ENCODE assay signal across 8 cellular contexts in the genomic region with DNA sequence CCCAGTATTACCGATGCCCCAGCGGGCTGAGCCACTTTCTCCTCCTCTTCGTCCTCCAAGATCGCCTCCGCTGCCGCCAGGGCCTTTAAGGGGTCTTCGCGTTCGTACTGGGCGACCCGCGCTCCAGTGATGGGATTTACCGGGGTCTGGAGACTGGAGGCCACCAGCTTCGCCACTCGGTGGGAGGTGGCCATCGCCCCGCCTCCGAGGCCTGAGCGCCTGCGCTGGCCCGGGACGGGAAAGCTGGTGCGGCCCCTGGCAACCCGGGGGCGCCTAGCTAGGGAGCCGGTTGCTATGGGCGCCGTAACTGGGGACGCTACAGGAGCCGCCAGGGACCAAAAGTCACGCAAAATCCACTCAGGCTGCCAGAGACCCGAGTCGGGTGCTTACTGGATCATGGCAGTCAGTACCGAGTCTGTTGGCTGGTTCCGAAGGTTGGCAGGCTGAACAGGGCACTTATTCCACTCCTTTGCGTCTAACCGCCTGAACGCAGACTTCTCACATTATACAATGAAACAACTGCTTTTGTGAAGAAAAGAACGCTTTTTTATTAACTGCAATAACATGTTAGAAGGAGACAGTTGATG. TPM values are rescaled to one million over a fixed set of nuclear protein-coding genes. Genes with fewer than 3 reads are reported as not detected.
DNase-seq lines count a peak whose midpoint lies in the region; ATAC-seq and TF ChIP-seq lines count a peak whose summit lies in the region.

A gene with protein sequence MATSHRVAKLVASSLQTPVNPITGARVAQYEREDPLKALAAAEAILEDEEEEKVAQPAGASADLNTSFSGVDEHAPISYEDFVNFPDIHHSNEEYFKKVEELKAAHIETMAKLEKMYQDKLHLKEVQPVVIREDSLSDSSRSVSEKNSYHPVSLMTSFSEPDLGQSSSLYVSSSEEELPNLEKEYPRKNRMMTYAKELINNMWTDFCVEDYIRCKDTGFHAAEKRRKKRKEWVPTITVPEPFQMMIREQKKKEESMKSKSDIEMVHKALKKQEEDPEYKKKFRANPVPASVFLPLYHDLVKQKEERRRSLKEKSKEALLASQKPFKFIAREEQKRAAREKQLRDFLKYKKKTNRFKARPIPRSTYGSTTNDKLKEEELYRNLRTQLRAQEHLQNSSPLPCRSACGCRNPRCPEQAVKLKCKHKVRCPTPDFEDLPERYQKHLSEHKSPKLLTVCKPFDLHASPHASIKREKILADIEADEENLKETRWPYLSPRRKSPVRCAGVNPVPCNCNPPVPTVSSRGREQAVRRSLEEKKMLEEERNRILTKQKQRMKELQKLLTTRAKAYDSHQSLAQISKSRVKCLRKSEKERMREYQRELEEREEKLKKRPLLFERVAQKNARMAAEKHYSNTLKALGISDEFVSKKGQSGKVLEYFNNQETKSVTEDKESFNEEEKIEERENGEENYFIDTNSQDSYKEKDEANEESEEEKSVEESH (minus strand): TSS at position 213 of the 587 bp plus-strand sequence. CDS start 19 bp downstream, at position 194.

- H3K27ac ChIP-seq in left ventricle myocardium inferior (replicated peaks) (peak within 1 kb of the TSS; percentile 91), prostate gland (peak within 1 kb of the TSS; percentile 89 to 92)

- H3K4me3 ChIP-seq in left ventricle myocardium inferior (peak within 1 kb of the TSS; percentile 97), prostate gland (peak within 1 kb of the TSS; percentile 57 to 73)

- peak within 1 kb of the TSS; percentile 94 to 99 (median 95) for H3K4me3 Mint-ChIP-seq in T-cell

- CTCF ChIA-PET in T-cell (lab: Charles Lee), result no interaction called here

- no peaks in the 10 kb centered on the region for H3K9me3 Mint-ChIP-seq in T-cell

- no peak for TF ChIP-seq CTCF in GM13977 (IDR thresholded peaks at IDR 0.05; ENCODE audit: extremely low read depth, insufficient read depth, missing control alignments)
- TF ChIP-seq CTCF in left ventricle myocardium inferior (IDR thresholded peaks at IDR 0.05; ENCODE audit: borderline replicate concordance), result no peak
- peak in 1 of 4 experiments; percentile 12 for TF ChIP-seq CTCF in prostate gland (IDR thresholded peaks at IDR 0.05)

- intact Hi-C loops in left ventricle myocardium inferior (cut with micrococcal nuclease), result no loop called here
- intact Hi-C loops in prostate gland (cut with DNase I), result loop anchor here (10.0 kb wide), 1 partner anchor 159 kb away; no protein-coding TSS in a partner anchor

- POLR2A ChIA-PET in T-cell (lab: Charles Lee), result interaction anchor here in 1 of 2 donors (0.6 kb wide), 1 partner anchor 316 kb away, joined by 3 read pairs; the partner anchor contains the start of gene XPO1

- in situ Hi-C loops in GM13977 (cut with MboI; ENCODE audit: low pct_unique_long_range_greater_than_20kb, low sequenced_read_pairs, unreplicated experiment), result no loop called here

- no peaks in the 10 kb centered on the region for H3K27me3 ChIP-seq in left ventricle myocardium inferior (ENCODE audit: low read depth)
- no peaks in the 10 kb centered on the region for H3K27me3 ChIP-seq in prostate gland (replicated peaks; ENCODE audit: insufficient read depth)

- ATAC-seq in HG02840 (IDR thresholded peaks at IDR 0.05; ENCODE audit: low FRiP score, unreplicated experiment) (peak; percentile 76), T-cell (replicated peaks in 1 of 4) (peak; percentile 56 to 65 (median 64))

- no peaks in the 10 kb centered on the region for H3K9me3 ChIP-seq in left ventricle myocardium inferior (replicated peaks)
- H3K9me3 ChIP-seq in prostate gland, result no peaks in the 10 kb centered on the region

- peak within 1 kb of the TSS; percentile 93 for H3K27ac Mint-ChIP-seq in T-cell

- peaks cover 19 to 20% (median 19%) of the 10 kb centered on the region in 3 donors for H3K4me1 Mint-ChIP-seq in T-cell

- DNase-seq in GM13977 (ENCODE audit: low spot score) (peak; percentile 86), NCI-H1417 treated with DMSO at 0.1 percent for 48 hours (lab: John Stamatoyannopoulos, UW) (peak; percentile 72), T-cell (peak; percentile 39 to 79 (median 62)), amniotic stem cell (lab: John Stamatoyannopoulos, UW) (peak; percentile 29), left ventricle myocardium inferior (peak; percentile 91), prostate gland (ENCODE audit: low spot score) (peak; percentile 78), ureter (ENCODE audit: low spot score) (peak; percentile 84)

- peak; percentile 36 for TF ChIP-seq POLR2A in prostate gland (IDR thresholded peaks at IDR 0.05)

- no peaks in the 10 kb centered on the region for H3K36me3 Mint-ChIP-seq in T-cell

- peaks cover 20% of the 10 kb centered on the region for H3K4me1 ChIP-seq in left ventricle myocardium inferior
- H3K4me1 ChIP-seq in prostate gland (replicated peaks), result no peaks in the 10 kb centered on the region

- WGBS in prostate gland, result under 1% methylated on average over 39 of the region's 39 CpGs

- H3K36me3 ChIP-seq in left ventricle myocardium inferior (no peaks in the 10 kb centered on the region), prostate gland (no peaks in the 10 kb centered on the region)

- no peaks in the 10 kb centered on the region for H3K27me3 Mint-ChIP-seq in T-cell

RNA-seq across cellular contexts. Expression of the gene that starts here (rescaled TPM):
- 1 to 10 TPM; 1.8 to 4.3 (median 4.0) TPM for total RNA-seq in T-cell
- total RNA-seq in left ventricle myocardium inferior, result 1.2 TPM
- 1 to 10 TPM; 1.8 to 5.0 TPM for total RNA-seq in prostate gland
- 2.7 TPM for total RNA-seq in ureter

Comparison
In these comparisons a context has a peak if more than half of its experiments do, and no peak if none do; other contexts are left out.
1. Peak in every context shown above with its lines: DNase-seq, ATAC-seq, H3K4me3 ChIP-seq and H3K27ac ChIP-seq.
2. DNase-seq: peak in every context shown above with its lines; median percentile 91 in left ventricle myocardium inferior; 86 in GM13977; 84 in ureter; 78 in prostate gland; 72 in NCI-H1417 treated with DMSO at 0.1 percent for 48 hours; 62 in T-cell; 29 in amniotic stem cell.